ENCODE assay signal across 8 cellular contexts in genomic region chr7:142438235-142438922, GRCh38.
DNase-seq lines count a peak whose midpoint lies in the region; ATAC-seq and TF ChIP-seq lines count a peak whose summit lies in the region.

No MANE protein-coding gene starts in this region.

- intact Hi-C loops in upper lobe of right lung (cut with DNase I), result no loop called here

- H3K27ac ChIP-seq in HL-60 (replicated peaks) (peak overlapping the region; percentile 58; the same call in 1 of the 2 replicates), upper lobe of right lung (no peak overlapping the region)

- H3K4me1 ChIP-seq in upper lobe of right lung, result peaks cover 10% of the 10 kb centered on the region

- H3K9me3 ChIP-seq in upper lobe of right lung, result no peaks in the 10 kb centered on the region

- ATAC-seq in upper lobe of right lung (peak; percentile 87), HG02763 (IDR thresholded peaks at IDR 0.05; ENCODE audit: unreplicated experiment) (no peak)

- H3K36me3 ChIP-seq in upper lobe of right lung, result no peaks in the 10 kb centered on the region

- H3K4me3 ChIP-seq in HL-60 (replicated peaks; ENCODE audit: insufficient read depth, low read length) (no peak overlapping the region), upper lobe of right lung (no peak overlapping the region)

- DNase-seq in stimulated activated CD4-positive, alpha-beta T cell treated with anti-CD3 and anti-CD28 coated beads, Interleukin-2, amount 100 ng/mL, for 24 hours, result peak; percentile 29 to 30
- no peak for DNase-seq in stimulated activated CD4-positive, alpha-beta T cell treated with anti-CD3 and anti-CD28 coated beads, Interleukin-12 subunit alpha, Interleukin-12 subunit beta, amount 100 ng/mL, for 4 hours
- DNase-seq in HL-60 (ENCODE audit: low read depth in 1 of 2, low spot score in 1 of 2) (peak; percentile 62 to 65), UCSD-AML1 (lab: John Stamatoyannopoulos, UW; ENCODE audit: unreplicated experiment) (peak; percentile 9), hepatic stellate cell (ENCODE audit: low spot score) (peak; percentile 40), upper lobe of right lung (no peak), mesenteric fat pad (ENCODE audit: low spot score) (no peak)

- peak; percentile 75 for TF ChIP-seq CTCF in HL-60 (IDR thresholded peaks at IDR 0.05; ENCODE audit: insufficient read depth, low read length)
- peak; percentile 55 for TF ChIP-seq CTCF in upper lobe of right lung (IDR thresholded peaks at IDR 0.05)

- H3K27me3 ChIP-seq in HL-60 (ENCODE audit: insufficient read depth, poor library complexity, severe bottlenecking) (no peaks in the 10 kb centered on the region), upper lobe of right lung (no peaks in the 10 kb centered on the region)

Comparison
In these comparisons a context has a peak if more than half of its experiments do, and no peak if none do; other contexts are left out.
1. DNase-seq: peak in stimulated activated CD4-positive, alpha-beta T cell treated with anti-CD3 and anti-CD28 coated beads, Interleukin-2, amount 100 ng/mL, for 24 hours (2 of 2), HL-60 (2 of 2), UCSD-AML1 (single experiment) and hepatic stellate cell (single experiment); none in stimulated activated CD4-positive, alpha-beta T cell treated with anti-CD3 and anti-CD28 coated beads, Interleukin-12 subunit alpha, Interleukin-12 subunit beta, amount 100 ng/mL, for 4 hours (single experiment), upper lobe of right lung (single experiment) and mesenteric fat pad (single experiment).